In the genomic region with DNA sequence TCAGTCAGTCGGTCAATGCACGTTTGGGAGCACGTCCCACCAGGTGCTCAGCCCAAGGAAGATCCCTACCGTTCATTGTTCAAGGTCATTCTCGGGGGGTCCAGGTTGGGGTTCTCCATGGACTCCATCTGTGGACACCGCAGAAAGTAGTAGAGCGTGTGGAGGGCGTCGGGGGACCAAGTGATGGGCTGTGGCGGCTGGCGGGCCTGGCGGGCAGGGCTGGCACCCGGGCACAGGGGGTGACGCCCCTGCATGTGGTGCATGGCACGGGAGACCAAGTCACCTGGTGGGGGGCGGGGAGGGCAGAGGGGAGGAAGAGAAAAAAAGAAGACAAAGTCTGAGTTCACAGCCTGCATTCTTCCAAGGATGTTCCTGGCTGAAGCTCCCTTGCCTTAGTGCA, we compare ENCODE assay signal across 24 cellular contexts.
"Had no signal": no experiment of that assay in that cellular context is flagged by ENCODE, and none has a peak within 500 bp of the region (broad histone marks: within the 10 kb centered on the region; RNA-seq: fewer than 3 reads in every experiment).

No MANE protein-coding gene starts in this region.

- DNase-seq: Karpas-422, KG1, MM.1S, MV-4-11, NCI-H1092, NCI-H1105, NCI-H1417 treated with DMSO at 0.1 percent for 48 hours, NCI-H1436 treated with DMSO at 0.1 percent for 48 hours, NCI-H1694 treated with DMSO at 0.1 percent for 48 hours, NCI-H187 treated with DMSO at 0.1 percent for 48 hours, NCI-H2029, NCI-H2081, NCI-H345, NCI-H446, NCI-H510A treated with DMSO at 0.1 percent for 48 hours, NCI-H524 treated with DMSO at 0.1 percent for 48 hours, NCI-H526 treated with DMSO at 0.1 percent for 48 hours, NCI-H774, PC-9, SHP77, SK-N-SH had no signal

- ATAC-seq: K562, Panc1, Right ventricle myocardium inferior had no signal
